In genomic region chr9:34332370-34332964, GRCh38 we compare ENCODE assay signal across 8 cellular contexts. TPM values are rescaled to one million over a fixed set of nuclear protein-coding genes. Genes with fewer than 3 reads are reported as not detected.
DNase-seq lines count a peak whose midpoint lies in the region; ATAC-seq, FAIRE-seq and TF ChIP-seq lines count a peak whose summit lies in the region.

No MANE protein-coding gene starts in this region.

- peak; percentile 27 for DNase-seq in activated CD4-positive, alpha-beta T cell treated with anti-CD3 and anti-CD28 coated beads, Interleukin-2, amount 10 ng/mL, durations not matched to agents 7 days and 5 days
- DNase-seq in activated CD4-positive, alpha-beta T cell treated with anti-CD3 and anti-CD28 coated beads, Interleukin-2, amount 50 U/mL, for 48 hours, result no peak
- DNase-seq in NAMALWA (ENCODE audit: low spot score) (peak; percentile 72), astrocyte (ENCODE audit: low read depth) (peak; percentile 24), kidney (no peak), upper lobe of right lung (no peak), HPDE6-E6E7 (ENCODE audit: extremely low spot score) (no peak)

- H3K27me3 ChIP-seq in astrocyte (ENCODE audit: insufficient read depth, low read length), result no peaks in the 10 kb centered on the region
- no peaks in the 10 kb centered on the region for H3K27me3 ChIP-seq in upper lobe of right lung

- H3K27ac Mint-ChIP-seq in activated CD4-positive, alpha-beta T cell treated with anti-CD3 and anti-CD28 coated beads, Interleukin-2, amount 10 ng/mL, durations not matched to agents 7 days and 5 days, result peak overlapping the region; percentile 16
- no peak overlapping the region for H3K27ac Mint-ChIP-seq in astrocyte (ENCODE audit: unreplicated experiment)

- TF ChIP-seq CTCF in astrocyte (IDR thresholded peaks at IDR 0.05; ENCODE audit: insufficient read depth, low read depth, low read length) (peak; percentile 59), kidney (IDR thresholded peaks at IDR 0.05; ENCODE audit: borderline replicate concordance, extremely low read depth, insufficient read depth) (peak; percentile 68), upper lobe of right lung (IDR thresholded peaks at IDR 0.05) (peak; percentile 53)

- H3K4me2 ChIP-seq in astrocyte (ENCODE audit: low read length), result no peak overlapping the region

- H3K4me1 ChIP-seq in astrocyte (ENCODE audit: insufficient read depth, low read length) (peaks cover 8% of the 10 kb centered on the region), kidney (ENCODE audit: control insufficient read depth in 1 of 2, insufficient read depth in 1 of 2, low read depth in 1 of 2, low read length in 2 of 2) (peaks cover 2 to 4% of the 10 kb centered on the region in 2 donors), upper lobe of right lung (peaks cover 10% of the 10 kb centered on the region)

- peaks cover 40% of the 10 kb centered on the region for H4K20me1 ChIP-seq in astrocyte (ENCODE audit: insufficient read depth, low read length)

- POLR2A ChIA-PET in activated CD4-positive, alpha-beta T cell treated with anti-CD3 and anti-CD28 coated beads, Interleukin-2, amount 10 ng/mL, durations not matched to agents 7 days and 5 days (lab: Charles Lee), result no interaction called here

- H3K27me3 Mint-ChIP-seq in activated CD4-positive, alpha-beta T cell treated with anti-CD3 and anti-CD28 coated beads, Interleukin-2, amount 10 ng/mL, durations not matched to agents 7 days and 5 days, result no peaks in the 10 kb centered on the region
- H3K27me3 Mint-ChIP-seq in astrocyte (ENCODE audit: low read depth, unreplicated experiment), result no peaks in the 10 kb centered on the region

- H3K4me3 Mint-ChIP-seq in activated CD4-positive, alpha-beta T cell treated with anti-CD3 and anti-CD28 coated beads, Interleukin-2, amount 10 ng/mL, durations not matched to agents 7 days and 5 days, result no peak overlapping the region
- peak overlapping the region; percentile 60 for H3K4me3 Mint-ChIP-seq in astrocyte (ENCODE audit: unreplicated experiment)

- CTCF ChIA-PET in activated CD4-positive, alpha-beta T cell treated with anti-CD3 and anti-CD28 coated beads, Interleukin-2, amount 10 ng/mL, durations not matched to agents 7 days and 5 days (lab: Charles Lee), result interaction anchor here (0.9 to 6.0 kb wide), 6 partner anchors 9 to 163 kb away, joined by 3 to 43 read pairs (median 4); no protein-coding TSS in a partner anchor

- FAIRE-seq in astrocyte (lab: Jason Lieb, UNC) (peak; percentile 26), kidney (lab: Jason Lieb, UNC) (peak; percentile 21)

- H3K4me3 ChIP-seq in astrocyte (ENCODE audit: insufficient read depth, low read depth, low read length) (no peak overlapping the region), kidney (ENCODE audit: low read length in 2 of 2) (no peak overlapping the region), upper lobe of right lung (no peak overlapping the region)

- H3K36me3 ChIP-seq in astrocyte (ENCODE audit: insufficient read depth, low read length) (no peaks in the 10 kb centered on the region), kidney (ENCODE audit: control insufficient read depth in 1 of 2, insufficient read depth in 2 of 2, low read length in 2 of 2) (no peaks in the 10 kb centered on the region), upper lobe of right lung (peaks cover 6% of the 10 kb centered on the region)

- H3K79me2 ChIP-seq in astrocyte (ENCODE audit: insufficient read depth, low read length), result peaks cover 56% of the 10 kb centered on the region

- H3K9me3 Mint-ChIP-seq in activated CD4-positive, alpha-beta T cell treated with anti-CD3 and anti-CD28 coated beads, Interleukin-2, amount 10 ng/mL, durations not matched to agents 7 days and 5 days, result no peaks in the 10 kb centered on the region
- no peaks in the 10 kb centered on the region for H3K9me3 Mint-ChIP-seq in astrocyte (ENCODE audit: unreplicated experiment)

- H3K36me3 Mint-ChIP-seq in activated CD4-positive, alpha-beta T cell treated with anti-CD3 and anti-CD28 coated beads, Interleukin-2, amount 10 ng/mL, durations not matched to agents 7 days and 5 days (ENCODE audit: low read depth), result peaks cover 1% of the 10 kb centered on the region
- peaks cover 5% of the 10 kb centered on the region for H3K36me3 Mint-ChIP-seq in astrocyte (ENCODE audit: low read depth, unreplicated experiment)

- H2AFZ ChIP-seq in astrocyte (ENCODE audit: low read depth, low read length), result no peak overlapping the region

- H3K9me3 ChIP-seq in astrocyte (ENCODE audit: insufficient read depth, low read depth, low read length), result no peaks in the 10 kb centered on the region
- no peaks in the 10 kb centered on the region for H3K9me3 ChIP-seq in kidney (ENCODE audit: control insufficient read depth in 1 of 2, low read length in 2 of 2)
- no peaks in the 10 kb centered on the region for H3K9me3 ChIP-seq in upper lobe of right lung

- H3K9ac ChIP-seq in astrocyte (ENCODE audit: low read length), result peak overlapping the region; percentile 1
- H3K9ac ChIP-seq in kidney (ENCODE audit: low read length in 2 of 2), result no peak overlapping the region

- intact Hi-C loops in kidney (cut with DNase I) (no loop called here), upper lobe of right lung (cut with DNase I) (no loop called here)

- H3K4me1 Mint-ChIP-seq in activated CD4-positive, alpha-beta T cell treated with anti-CD3 and anti-CD28 coated beads, Interleukin-2, amount 10 ng/mL, durations not matched to agents 7 days and 5 days, result peaks cover 30% of the 10 kb centered on the region
- peaks cover 18% of the 10 kb centered on the region for H3K4me1 Mint-ChIP-seq in astrocyte (ENCODE audit: low read depth, unreplicated experiment)

- ATAC-seq in upper lobe of right lung, result no peak
- no peak for ATAC-seq in HG03196 (IDR thresholded peaks at IDR 0.05; ENCODE audit: unreplicated experiment)

- H3K27ac ChIP-seq in astrocyte (ENCODE audit: low read depth, low read length) (no peak overlapping the region), kidney (ENCODE audit: low read depth in 2 of 2, low read length in 2 of 2) (no peak overlapping the region), upper lobe of right lung (no peak overlapping the region)

RNA-seq across cellular contexts. Expression of gene NUDT2, which starts 3.1 kb away (rescaled TPM):
- 10 to 100 TPM; 17.5 to 19.7 TPM for total RNA-seq in activated CD4-positive, alpha-beta T cell treated with anti-CD3 and anti-CD28 coated beads, Interleukin-2, amount 10 ng/mL, durations not matched to agents 7 days and 5 days
- 12.8 and 12.9 TPM in 2 replicates for total RNA-seq in astrocyte
- total RNA-seq in kidney, result 12.6 TPM
- polyA plus RNA-seq in kidney (ENCODE audit: insufficient read depth, low read depth, low replicate concordance), result 32.1 TPM
- total RNA-seq in upper lobe of right lung, result 11.5 TPM

RNA-seq across cellular contexts. Expression of gene KIF24, which starts 3.4 kb away (rescaled TPM):
- 10 to 100 TPM; 11.0 to 12.5 TPM for total RNA-seq in activated CD4-positive, alpha-beta T cell treated with anti-CD3 and anti-CD28 coated beads, Interleukin-2, amount 10 ng/mL, durations not matched to agents 7 days and 5 days
- total RNA-seq in astrocyte (0.79 and 0.86 TPM in 2 replicates), kidney (2.8 TPM), upper lobe of right lung (0.46 TPM)
- polyA plus RNA-seq in kidney (ENCODE audit: insufficient read depth, low read depth, low replicate concordance), result 0.58 TPM

RNA-seq across cellular contexts. Expression of gene MYORG, which starts 44.2 kb away (rescaled TPM):
- total RNA-seq in activated CD4-positive, alpha-beta T cell treated with anti-CD3 and anti-CD28 coated beads, Interleukin-2, amount 10 ng/mL, durations not matched to agents 7 days and 5 days, result 1 to 10 TPM; 2.7 to 2.8 TPM
- total RNA-seq in astrocyte, result 6.9 and 7.3 TPM in 2 replicates
- 8.1 TPM for total RNA-seq in kidney
- polyA plus RNA-seq in kidney (ENCODE audit: insufficient read depth, low read depth, low replicate concordance), result 13.5 TPM
- total RNA-seq in upper lobe of right lung, result 6.9 TPM

Comparison
In these comparisons a context has a peak if more than half of its experiments do, and no peak if none do; other contexts are left out.
1. DNase-seq: peak in activated CD4-positive, alpha-beta T cell treated with anti-CD3 and anti-CD28 coated beads, Interleukin-2, amount 10 ng/mL, durations not matched to agents 7 days and 5 days (single experiment), NAMALWA (single experiment) and astrocyte (single experiment); none in activated CD4-positive, alpha-beta T cell treated with anti-CD3 and anti-CD28 coated beads, Interleukin-2, amount 50 U/mL, for 48 hours (0 of 2), kidney (single experiment), upper lobe of right lung (single experiment) and HPDE6-E6E7 (single experiment).
2. Peak in every context shown above with its lines, with median percentiles within 50 percentile points of each other: CTCF ChIP-seq.